In the genomic region with DNA sequence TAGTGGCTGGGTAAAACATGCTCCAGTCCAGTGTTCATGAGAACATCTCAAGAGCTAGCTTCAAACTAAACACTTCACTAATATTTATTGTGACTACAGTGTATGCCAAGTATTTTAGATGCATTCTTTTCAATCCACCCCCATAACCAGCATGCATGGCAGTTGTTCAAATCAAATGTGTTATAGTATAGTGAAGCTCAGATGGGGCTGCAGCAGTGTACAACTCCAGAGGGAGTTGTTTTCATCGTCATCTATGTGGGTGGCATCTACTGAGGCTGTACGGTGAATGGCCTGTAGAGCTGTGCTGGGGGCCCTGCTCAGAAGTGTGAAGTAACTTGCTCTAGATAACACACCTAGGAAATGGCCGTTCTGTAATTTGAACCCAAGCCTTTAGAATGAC, we compare ENCODE assay signal across 28 cellular contexts.
"Had no signal": no experiment of that assay in that cellular context is flagged by ENCODE, and none has a peak within 500 bp of the region (broad histone marks: within the 10 kb centered on the region; RNA-seq: fewer than 3 reads in every experiment).

No MANE protein-coding gene starts in this region.

- H3K27ac Mint-ChIP-seq: mesothelial cell of epicardium; naive thymus-derived CD4-positive, alpha-beta T cell; nephron; type B pancreatic cell had no signal

- H3K4me3 ChIP-seq: dorsolateral prefrontal cortex, gastroesophageal sphincter, heart left ventricle, hepatocyte, left lung, psoas muscle, sigmoid colon, smooth muscle cell, stomach, thyroid gland had no signal

- H3K79me2 ChIP-seq: hepatocyte had no signal

- H3K9me3 Mint-ChIP-seq: mesothelial cell of epicardium, nephron had no signal

- DNase-seq: dorsolateral prefrontal cortex; effector CD4-positive, alpha-beta T cell; foreskin keratinocyte; heart left ventricle; left cardiac atrium; left lung; mesenchymal stem cell; naive thymus-derived CD4-positive, alpha-beta T cell; nucleus accumbens; psoas muscle; right cardiac atrium; sigmoid colon; stimulated activated CD4-positive, alpha-beta T cell treated with anti-CD3 and anti-CD28 coated beads, Interleukin-12 subunit alpha, Interleukin-12 subunit beta, amount 100 ng/mL, for 4 hours; stimulated activated CD4-positive, alpha-beta T cell treated with anti-CD3 and anti-CD28 coated beads, Interleukin-1b, Interleukin-23, amount 100 ng/mL, for 48 hours; stimulated activated CD4-positive, alpha-beta T cell treated with anti-CD3 and anti-CD28 coated beads, Interleukin-4, amount 100 ng/mL, for 1 hour; stimulated activated CD8-positive, alpha-beta memory T cell treated with anti-CD3 and anti-CD28 coated beads, Interleukin-4, amount 100 ng/mL, for 48 hours; stimulated activated naive CD4-positive, alpha-beta T cell treated with Interleukin-2 at 50 U/mL for 16 hours; stomach; thyroid gland had no signal

- H3K27ac ChIP-seq: dorsolateral prefrontal cortex, foreskin keratinocyte, gastroesophageal sphincter, heart left ventricle, hepatocyte, left lung, psoas muscle, sigmoid colon, stomach, thyroid gland had no signal

- H3K4me1 ChIP-seq: gastroesophageal sphincter, heart left ventricle, left lung, psoas muscle, stomach, thyroid gland had no signal

- H3K27me3 ChIP-seq: dorsolateral prefrontal cortex, foreskin keratinocyte, gastroesophageal sphincter, heart left ventricle, hepatocyte, left lung, sigmoid colon, stomach, thyroid gland had no signal

- H3K9me3 ChIP-seq: gastroesophageal sphincter, heart left ventricle, psoas muscle, sigmoid colon, stomach, thyroid gland had no signal

- H3K4me3 Mint-ChIP-seq: mesothelial cell of epicardium; naive thymus-derived CD4-positive, alpha-beta T cell; nephron; type B pancreatic cell had no signal

- H3K27me3 Mint-ChIP-seq: naive thymus-derived CD4-positive, alpha-beta T cell; type B pancreatic cell had no signal

- FAIRE-seq: colon, islet of Langerhans had no signal

- H3K36me3 ChIP-seq: gastroesophageal sphincter, heart left ventricle, left lung, sigmoid colon, stomach, thyroid gland had no signal

- H2AFZ ChIP-seq: hepatocyte had no signal

- H3K4me1 Mint-ChIP-seq: naive thymus-derived CD4-positive, alpha-beta T cell; nephron had no signal

- H3K4me2 ChIP-seq: hepatocyte, smooth muscle cell had no signal

- ATAC-seq: esophagus mucosa; foreskin keratinocyte; gastroesophageal sphincter; heart left ventricle; left cardiac atrium; left lung; naive thymus-derived CD4-positive, alpha-beta T cell; psoas muscle; right cardiac atrium had no signal

- H3K36me3 Mint-ChIP-seq: mesothelial cell of epicardium; naive thymus-derived CD4-positive, alpha-beta T cell; type B pancreatic cell had no signal
